ENCODE assay signal across 9 cellular contexts in genomic region chr6:114747995-114748625, GRCh38.
A peak's percentile ranks its signal among the peaks of the same experiment; 100 is the strongest.
DNase-seq lines count a peak whose midpoint lies in the region; ATAC-seq and TF ChIP-seq lines count a peak whose summit lies in the region.
"Had no signal": no experiment of that assay in that cellular context is flagged by ENCODE, and none has a peak within 500 bp of the region (broad histone marks: within the 10 kb centered on the region; RNA-seq: fewer than 3 reads in every experiment).

No MANE protein-coding gene starts in this region.

- no peak overlapping the region for H3K27ac Mint-ChIP-seq in glutamatergic neuron (ENCODE audit: unreplicated experiment)
- H3K27ac Mint-ChIP-seq in T-helper 2 cell treated with Interferon-gamma antibody and Interleukin-4, amounts not matched to agents 5 μg/mL and 100 μg/mL, for 36 hours, result no peak overlapping the region
- H3K27ac Mint-ChIP-seq in activated T-helper 17 cell treated with anti-CD3 and anti-CD28 coated beads, Interleukin-2, amount 50 U/mL, for 72 hours, result no peak overlapping the region

- no peak overlapping the region for H3K4me3 Mint-ChIP-seq in glutamatergic neuron (ENCODE audit: unreplicated experiment)
- H3K4me3 Mint-ChIP-seq in T-helper 2 cell treated with Interferon-gamma antibody and Interleukin-4, amounts not matched to agents 5 μg/mL and 100 μg/mL, for 36 hours, result no peak overlapping the region
- H3K4me3 Mint-ChIP-seq in activated T-helper 17 cell treated with anti-CD3 and anti-CD28 coated beads, Interleukin-2, amount 50 U/mL, for 72 hours, result no peak overlapping the region

- DNase-seq in AML-193 (lab: John Stamatoyannopoulos, UW), result peak; percentile 25 to 58
- peak; percentile 37 for DNase-seq in M059J (ENCODE audit: low read depth)
- peak; percentile 67 for DNase-seq in glutamatergic neuron
- DNase-seq in sciatic nerve (ENCODE audit: low spot score), result peak; percentile 70
- no peak for DNase-seq in T-helper 2 cell treated with Interferon-gamma antibody and Interleukin-4, amounts not matched to agents 5 μg/mL and 100 μg/mL, for 36 hours (ENCODE audit: low spot score)

- intact Hi-C loops in sciatic nerve (cut with DNase I), result no loop called here

- no peaks in the 10 kb centered on the region for H3K9me3 Mint-ChIP-seq in glutamatergic neuron (ENCODE audit: unreplicated experiment)
- H3K9me3 Mint-ChIP-seq in T-helper 2 cell treated with Interferon-gamma antibody and Interleukin-4, amounts not matched to agents 5 μg/mL and 100 μg/mL, for 36 hours, result no peaks in the 10 kb centered on the region
- no peaks in the 10 kb centered on the region for H3K9me3 Mint-ChIP-seq in activated T-helper 17 cell treated with anti-CD3 and anti-CD28 coated beads, Interleukin-2, amount 50 U/mL, for 72 hours

- ATAC-seq in sciatic nerve, result no peak
- ATAC-seq in activated T-helper 17 cell treated with anti-CD3 and anti-CD28 coated beads, Interleukin-2, amount 50 U/mL, for 72 hours (replicated peaks), result no peak

- H3K27me3 Mint-ChIP-seq in glutamatergic neuron (ENCODE audit: unreplicated experiment), result no peaks in the 10 kb centered on the region
- H3K27me3 Mint-ChIP-seq in T-helper 2 cell treated with Interferon-gamma antibody and Interleukin-4, amounts not matched to agents 5 μg/mL and 100 μg/mL, for 36 hours (ENCODE audit: low read depth), result no peaks in the 10 kb centered on the region
- H3K27me3 Mint-ChIP-seq in activated T-helper 17 cell treated with anti-CD3 and anti-CD28 coated beads, Interleukin-2, amount 50 U/mL, for 72 hours, result no peaks in the 10 kb centered on the region

- peak; percentile 62 for TF ChIP-seq CTCF in GM12873 (IDR thresholded peaks at IDR 0.05; ENCODE audit: insufficient read depth, low read depth, low read length, missing control alignments)
- peak; percentile 83 for TF ChIP-seq CTCF in VCaP (conservative IDR thresholded peaks at IDR 0.05)
- peak; percentile 92 for TF ChIP-seq CTCF in glutamatergic neuron (IDR thresholded peaks at IDR 0.05; ENCODE audit: partially characterized antibody, unreplicated experiment)

- no peaks in the 10 kb centered on the region for H3K4me1 Mint-ChIP-seq in glutamatergic neuron (ENCODE audit: low read depth, unreplicated experiment)
- H3K4me1 Mint-ChIP-seq in T-helper 2 cell treated with Interferon-gamma antibody and Interleukin-4, amounts not matched to agents 5 μg/mL and 100 μg/mL, for 36 hours (ENCODE audit: low read depth), result no peaks in the 10 kb centered on the region
- H3K4me1 Mint-ChIP-seq in activated T-helper 17 cell treated with anti-CD3 and anti-CD28 coated beads, Interleukin-2, amount 50 U/mL, for 72 hours, result no peaks in the 10 kb centered on the region

- H3K27ac ChIP-seq in VCaP, result no peak overlapping the region
- H3K27ac ChIP-seq: ovary had no signal

- H3K36me3 Mint-ChIP-seq in glutamatergic neuron (ENCODE audit: unreplicated experiment), result no peaks in the 10 kb centered on the region
- H3K36me3 Mint-ChIP-seq in T-helper 2 cell treated with Interferon-gamma antibody and Interleukin-4, amounts not matched to agents 5 μg/mL and 100 μg/mL, for 36 hours (ENCODE audit: low read depth), result no peaks in the 10 kb centered on the region
- no peaks in the 10 kb centered on the region for H3K36me3 Mint-ChIP-seq in activated T-helper 17 cell treated with anti-CD3 and anti-CD28 coated beads, Interleukin-2, amount 50 U/mL, for 72 hours (ENCODE audit: low read depth)
